In the genomic region with DNA sequence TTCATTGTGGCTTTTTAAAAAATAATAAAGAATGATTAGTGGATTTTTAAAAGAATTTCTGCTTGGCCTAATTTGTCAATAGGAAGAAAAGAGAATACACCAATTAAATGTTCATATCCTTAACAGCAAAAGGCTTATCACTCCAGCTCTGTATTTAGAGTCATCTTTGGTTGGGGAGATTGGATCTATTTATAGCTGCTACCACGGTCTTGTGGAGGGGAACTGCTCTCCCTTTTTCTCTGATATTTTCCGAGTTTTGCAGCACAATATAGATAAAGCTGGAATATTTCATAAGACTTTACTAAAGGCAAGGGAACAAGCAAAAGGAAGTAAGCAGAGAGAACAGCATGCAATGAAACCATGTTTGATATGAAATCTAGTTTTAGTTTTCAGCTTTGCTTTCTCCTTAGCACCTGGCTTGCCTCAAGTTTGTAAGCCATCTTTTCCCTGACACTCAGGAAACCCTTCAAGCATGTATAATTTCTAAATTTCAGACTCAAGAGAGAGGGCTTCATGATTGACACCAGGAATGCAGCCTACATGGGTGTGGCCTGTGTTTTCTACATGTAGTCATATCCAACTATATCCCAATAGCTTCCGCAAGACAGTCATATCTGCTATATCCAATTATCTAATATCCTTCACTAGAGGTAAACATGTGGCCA, we compare ENCODE assay signal across 1 cellular context.
TF ChIP-seq lines count a peak whose summit lies in the region.

No MANE protein-coding gene starts in this region.

TF ChIP-seq in GM12878, 131 proteins besides CTCF, POLR2A, EP300 and RAD21 (continued from another document):
- TF ChIP-seq CHD1 (IDR thresholded peaks at IDR 0.05; ENCODE audit: low read depth, low read length) = no peak
- TF ChIP-seq EZH2 (IDR thresholded peaks at IDR 0.05; ENCODE audit: borderline replicate concordance, control insufficient read depth, low read depth, low read length) = no peak
